8 cellular contexts compared by ENCODE assay signal in the genomic region with DNA sequence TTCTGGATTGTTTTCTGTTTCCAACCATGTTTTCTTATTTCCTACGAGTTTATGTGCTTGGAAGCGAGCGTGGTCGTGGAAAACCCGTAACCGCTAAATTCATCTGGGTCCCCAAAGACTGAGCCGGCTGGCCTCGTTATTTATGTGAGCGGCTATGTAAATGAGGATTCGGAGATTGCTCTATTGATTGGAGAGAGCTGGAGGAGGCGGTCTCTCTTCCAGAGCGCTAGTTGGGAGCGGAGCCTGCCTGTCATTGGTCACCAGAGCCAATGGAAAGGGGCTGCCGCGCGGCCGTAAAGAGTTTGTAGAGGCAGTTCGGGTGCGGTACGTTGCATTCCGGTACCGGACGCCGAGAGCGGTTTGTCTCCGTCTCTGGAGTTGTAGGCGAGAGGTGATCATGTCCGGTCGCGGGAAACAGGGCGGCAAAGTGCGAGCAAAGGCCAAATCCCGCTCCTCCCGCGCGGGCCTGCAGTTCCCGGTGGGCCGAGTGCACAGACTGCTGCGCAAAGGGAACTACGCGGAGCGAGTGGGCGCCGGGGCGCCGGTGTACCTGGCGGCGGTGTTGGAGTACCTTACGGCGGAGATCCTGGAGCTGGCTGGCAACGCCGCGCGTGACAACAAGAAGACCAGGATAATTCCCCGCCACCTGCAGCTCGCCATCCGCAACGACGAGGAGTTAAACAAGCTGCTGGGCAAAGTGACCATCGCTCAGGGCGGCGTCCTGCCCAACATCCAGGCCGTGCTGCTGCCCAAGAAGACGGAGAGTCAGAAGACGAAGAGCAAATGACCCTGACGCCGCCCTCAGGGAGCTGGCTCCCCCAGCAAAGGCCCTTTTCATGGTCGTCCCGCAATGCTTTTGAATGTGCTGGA. TPM values are rescaled to one million over a fixed set of nuclear protein-coding genes. Genes with fewer than 3 reads are reported as not detected.
A peak's percentile ranks its signal among the peaks of the same experiment; 100 is the strongest.
DNase-seq lines count a peak whose midpoint lies in the region; ATAC-seq and TF ChIP-seq lines count a peak whose summit lies in the region.

No MANE protein-coding gene starts in this region.

- peak overlapping the region; percentile 89 for H3K27ac ChIP-seq in PC-9
- H3K27ac ChIP-seq in naive thymus-derived CD4-positive, alpha-beta T cell (ENCODE audit: low read depth, low read length) = peak overlapping the region; percentile 87

- H3K27ac Mint-ChIP-seq in activated T-helper 2 cell treated with anti-CD3 and anti-CD28 coated beads, Interferon-gamma antibody, Interleukin-2, Interleukin-4, amounts not matched to agents 10 μg/mL and 5 μg/mL and 100 μg/mL, durations not matched to agents 14 hours and 24 hours and 36 hours = peak overlapping the region; percentile 98
- H3K27ac Mint-ChIP-seq in naive thymus-derived CD4-positive, alpha-beta T cell = peak overlapping the region; percentile 96 to 100 (median 99)
- H3K27ac Mint-ChIP-seq in stimulated activated effector memory CD8-positive, alpha-beta T cell treated with anti-CD3 and anti-CD28 coated beads, Interleukin-12 subunit alpha, Interleukin-12 subunit beta, amount 100 ng/mL, for 72 hours = peak overlapping the region; percentile 99

- H3K9me3 ChIP-seq in PC-9 (ENCODE audit: insufficient read depth, low read depth) = no peaks in the 10 kb centered on the region
- H3K9me3 ChIP-seq in naive thymus-derived CD4-positive, alpha-beta T cell (ENCODE audit: control insufficient read depth in 2 of 3, low read length in 3 of 3) = no peaks in the 10 kb centered on the region

- peak overlapping the region; percentile 83 for H2AFZ ChIP-seq in PC-9

- CTCF ChIA-PET in PC-9 (lab: Charles Lee) = interaction anchor here (0.6 to 1.3 kb wide), 3 partner anchors 30 to 516 kb away, joined by 4 to 5 read pairs (median 4); a partner anchor contains a TSS
- CTCF ChIA-PET in naive thymus-derived CD4-positive, alpha-beta T cell (lab: Charles Lee) = interaction anchor here (1.0 to 2.4 kb wide), 3 partner anchors 10 to 73 kb away, joined by 4 to 8 read pairs (median 6); no protein-coding TSS in a partner anchor

- H3K4me1 ChIP-seq in PC-9 (replicated peaks; ENCODE audit: insufficient read depth) = peaks cover 42% of the 10 kb centered on the region
- peaks cover 11 to 14% of the 10 kb centered on the region in 2 donors for H3K4me1 ChIP-seq in naive thymus-derived CD4-positive, alpha-beta T cell (ENCODE audit: control insufficient read depth in 2 of 2, insufficient read depth in 2 of 2, low read length in 2 of 2)

- BruUV-seq in PC-9 (replicated peaks; lab: Mats Ljungman, UMichigan) = TSS peak; percentile 76

- peaks cover 12% of the 10 kb centered on the region for H3K36me3 Mint-ChIP-seq in activated T-helper 2 cell treated with anti-CD3 and anti-CD28 coated beads, Interferon-gamma antibody, Interleukin-2, Interleukin-4, amounts not matched to agents 10 μg/mL and 5 μg/mL and 100 μg/mL, durations not matched to agents 14 hours and 24 hours and 36 hours (ENCODE audit: low read depth)
- H3K36me3 Mint-ChIP-seq in naive thymus-derived CD4-positive, alpha-beta T cell = peaks cover 0 to 10% (median 0%) of the 10 kb centered on the region in 5 donors
- peaks cover 52% of the 10 kb centered on the region for H3K36me3 Mint-ChIP-seq in stimulated activated effector memory CD8-positive, alpha-beta T cell treated with anti-CD3 and anti-CD28 coated beads, Interleukin-12 subunit alpha, Interleukin-12 subunit beta, amount 100 ng/mL, for 72 hours

- peak overlapping the region; percentile 98 for H3K4me3 Mint-ChIP-seq in activated T-helper 2 cell treated with anti-CD3 and anti-CD28 coated beads, Interferon-gamma antibody, Interleukin-2, Interleukin-4, amounts not matched to agents 10 μg/mL and 5 μg/mL and 100 μg/mL, durations not matched to agents 14 hours and 24 hours and 36 hours (ENCODE audit: low read depth)
- H3K4me3 Mint-ChIP-seq in naive thymus-derived CD4-positive, alpha-beta T cell = peak overlapping the region; percentile 94 to 100 (median 100)
- peak overlapping the region; percentile 100 for H3K4me3 Mint-ChIP-seq in stimulated activated effector memory CD8-positive, alpha-beta T cell treated with anti-CD3 and anti-CD28 coated beads, Interleukin-12 subunit alpha, Interleukin-12 subunit beta, amount 100 ng/mL, for 72 hours

- H3K4me3 ChIP-seq in PC-9 = peak overlapping the region; percentile 91
- peak overlapping the region; percentile 79 for H3K4me3 ChIP-seq in naive thymus-derived CD4-positive, alpha-beta T cell (ENCODE audit: low read length)

- no peaks in the 10 kb centered on the region for H3K27me3 ChIP-seq in PC-9 (ENCODE audit: insufficient read depth, low read depth)
- H3K27me3 ChIP-seq in naive thymus-derived CD4-positive, alpha-beta T cell (ENCODE audit: control insufficient read depth in 2 of 2, insufficient read depth in 2 of 2, low read length in 2 of 2) = no peaks in the 10 kb centered on the region

- H3K4me2 ChIP-seq in PC-9 = peak overlapping the region; percentile 88

- no peaks in the 10 kb centered on the region for H3K9me3 Mint-ChIP-seq in activated T-helper 2 cell treated with anti-CD3 and anti-CD28 coated beads, Interferon-gamma antibody, Interleukin-2, Interleukin-4, amounts not matched to agents 10 μg/mL and 5 μg/mL and 100 μg/mL, durations not matched to agents 14 hours and 24 hours and 36 hours
- H3K9me3 Mint-ChIP-seq in naive thymus-derived CD4-positive, alpha-beta T cell = peaks cover 0 to 18% (median 0%) of the 10 kb centered on the region in 11 donors
- no peaks in the 10 kb centered on the region for H3K9me3 Mint-ChIP-seq in stimulated activated effector memory CD8-positive, alpha-beta T cell treated with anti-CD3 and anti-CD28 coated beads, Interleukin-12 subunit alpha, Interleukin-12 subunit beta, amount 100 ng/mL, for 72 hours

- DNase-seq in NCI-H146 (lab: John Stamatoyannopoulos, UW) (peak; percentile 63), NCI-H146 treated with DMSO at 0.1 percent for 48 hours (lab: John Stamatoyannopoulos, UW; ENCODE audit: unreplicated experiment) (no peak), PC-9 (peak; percentile 84 to 97), fibroblast of peridontal ligament (ENCODE audit: extremely low read depth) (peak; percentile 95)
- peak; percentile 93 for DNase-seq in activated T-helper 2 cell treated with anti-CD3 and anti-CD28 coated beads, Interferon-gamma antibody, Interleukin-2, Interleukin-4, amounts not matched to agents 10 μg/mL and 5 μg/mL and 100 μg/mL, durations not matched to agents 14 hours and 24 hours and 36 hours (ENCODE audit: low spot score)
- DNase-seq in naive thymus-derived CD4-positive, alpha-beta T cell = peak; percentile 68 to 93 (median 90)
- DNase-seq in stimulated activated effector memory CD8-positive, alpha-beta T cell treated with anti-CD3 and anti-CD28 coated beads, Interleukin-12 subunit alpha, Interleukin-12 subunit beta, amount 100 ng/mL, for 72 hours (ENCODE audit: low spot score in 2 of 2) = peak; percentile 69 to 90

- H3F3A ChIP-seq in PC-9 (ENCODE audit: insufficient read depth, low read depth) = peaks cover 43% of the 10 kb centered on the region

- intact Hi-C loops in PC-9 (cut with micrococcal nuclease; ENCODE audit: unreplicated experiment) = loop anchor here (1.0 to 10.0 kb wide), 7 partner anchors 29 to 1110 kb away; a partner anchor contains a TSS
- intact Hi-C loops in activated T-helper 2 cell treated with anti-CD3 and anti-CD28 coated beads, Interferon-gamma antibody, Interleukin-2, Interleukin-4, amounts not matched to agents 10 μg/mL and 5 μg/mL and 100 μg/mL, durations not matched to agents 14 hours and 24 hours and 36 hours (cut with micrococcal nuclease) = loop anchor here (1.0 to 5.0 kb wide), 7 partner anchors 29 to 1672 kb away; a partner anchor contains a TSS
- intact Hi-C loops in naive thymus-derived CD4-positive, alpha-beta T cell (cut with micrococcal nuclease) = loop anchor here (1.0 to 10.0 kb wide), 13 partner anchors 29 to 1960 kb away; a partner anchor contains a TSS

- no peaks in the 10 kb centered on the region for H3K9me2 ChIP-seq in PC-9 (ENCODE audit: insufficient read depth)

- no peaks in the 10 kb centered on the region for H3K36me3 ChIP-seq in PC-9 (ENCODE audit: low read depth)
- peaks cover 0 to 13% (median 0%) of the 10 kb centered on the region in 3 experiments for H3K36me3 ChIP-seq in naive thymus-derived CD4-positive, alpha-beta T cell (ENCODE audit: control insufficient read depth in 2 of 3, insufficient read depth in 3 of 3, low read length in 3 of 3)

- H3K79me2 ChIP-seq in PC-9 (ENCODE audit: low read depth) = peaks cover 48% of the 10 kb centered on the region

- no peaks in the 10 kb centered on the region for H3K27me3 Mint-ChIP-seq in activated T-helper 2 cell treated with anti-CD3 and anti-CD28 coated beads, Interferon-gamma antibody, Interleukin-2, Interleukin-4, amounts not matched to agents 10 μg/mL and 5 μg/mL and 100 μg/mL, durations not matched to agents 14 hours and 24 hours and 36 hours (ENCODE audit: low read depth)
- H3K27me3 Mint-ChIP-seq in naive thymus-derived CD4-positive, alpha-beta T cell = peaks cover 0 to 6% (median 0%) of the 10 kb centered on the region in 5 donors

- POLR2A ChIA-PET in PC-9 (lab: Charles Lee; ENCODE audit: unreplicated experiment) = interaction anchor here (0.6 to 1.2 kb wide), 5 partner anchors 63 to 1974 kb away, joined by 3 to 16 read pairs (median 3); no protein-coding TSS in a partner anchor
- POLR2A ChIA-PET in naive thymus-derived CD4-positive, alpha-beta T cell (lab: Charles Lee) = interaction anchor here (0.9 to 10.2 kb wide), 21 partner anchors 8 to 789 kb away, joined by 3 to 316 read pairs (median 6); a partner anchor contains a TSS

- H3K4me1 Mint-ChIP-seq in activated T-helper 2 cell treated with anti-CD3 and anti-CD28 coated beads, Interferon-gamma antibody, Interleukin-2, Interleukin-4, amounts not matched to agents 10 μg/mL and 5 μg/mL and 100 μg/mL, durations not matched to agents 14 hours and 24 hours and 36 hours (ENCODE audit: low read depth) = peaks cover 45% of the 10 kb centered on the region
- peaks cover 20 to 61% (median 47%) of the 10 kb centered on the region in 7 donors for H3K4me1 Mint-ChIP-seq in naive thymus-derived CD4-positive, alpha-beta T cell
- H3K4me1 Mint-ChIP-seq in stimulated activated effector memory CD8-positive, alpha-beta T cell treated with anti-CD3 and anti-CD28 coated beads, Interleukin-12 subunit alpha, Interleukin-12 subunit beta, amount 100 ng/mL, for 72 hours = peaks cover 43% of the 10 kb centered on the region

- 0 out of 2 replicates have a peak, but pooled peaks have one; percentile 8 for TF ChIP-seq CTCF in PC-9 (conservative IDR thresholded peaks at IDR 0.05)

- peak; percentile 60 for ATAC-seq in HG03097 (IDR thresholded peaks at IDR 0.05; ENCODE audit: low FRiP score, unreplicated experiment)
- ATAC-seq in naive thymus-derived CD4-positive, alpha-beta T cell = peak; percentile 71
- ATAC-seq in stimulated activated effector memory CD8-positive, alpha-beta T cell treated with anti-CD3 and anti-CD28 coated beads, Interleukin-12 subunit alpha, Interleukin-12 subunit beta, amount 100 ng/mL, for 72 hours = peak; percentile 79

- no peaks in the 10 kb centered on the region for H4K20me1 ChIP-seq in PC-9 (ENCODE audit: insufficient read depth)

RNA-seq across cellular contexts. Expression of a gene that starts 29.0 kb away (rescaled TPM):
- 65.8 and 124 TPM in 2 replicates for total RNA-seq in PC-9 (2021)
- 128 and 134 TPM in 2 replicates for total RNA-seq in activated T-helper 2 cell treated with anti-CD3 and anti-CD28 coated beads, Interferon-gamma antibody, Interleukin-2, Interleukin-4, amounts not matched to agents 10 μg/mL and 5 μg/mL and 100 μg/mL, durations not matched to agents 14 hours and 24 hours and 36 hours
- total RNA-seq in naive thymus-derived CD4-positive, alpha-beta T cell = 100 to 1,000 TPM in 2 of 5 experiments, 10 to 100 TPM in 3; 77.9 to 129 (median 90.4) TPM
- polyA plus RNA-seq in naive thymus-derived CD4-positive, alpha-beta T cell = 10 to 100 TPM; 58.5 to 61.2 TPM

RNA-seq across cellular contexts. Expression of a gene that starts 29.2 kb away (rescaled TPM):
- 3.3 and 4.0 TPM in 2 replicates for total RNA-seq in PC-9 (2021)
- 2.2 and 2.8 TPM in 2 replicates for total RNA-seq in activated T-helper 2 cell treated with anti-CD3 and anti-CD28 coated beads, Interferon-gamma antibody, Interleukin-2, Interleukin-4, amounts not matched to agents 10 μg/mL and 5 μg/mL and 100 μg/mL, durations not matched to agents 14 hours and 24 hours and 36 hours
- total RNA-seq in naive thymus-derived CD4-positive, alpha-beta T cell = 1 to 10 TPM in 2 of 5 experiments, under 1 TPM in 2, not detected in 1; 0.22 to 1.7 (median 1.2) TPM
- 1 to 10 TPM in 1 of 2 donors, under 1 TPM in 1; 0.86 to 1.5 TPM for polyA plus RNA-seq in naive thymus-derived CD4-positive, alpha-beta T cell

RNA-seq across cellular contexts. Expression of a gene that starts 39.7 kb away (rescaled TPM):
- not detected in 2 replicates for total RNA-seq in PC-9 (2021)
- not detected in 2 replicates for total RNA-seq in activated T-helper 2 cell treated with anti-CD3 and anti-CD28 coated beads, Interferon-gamma antibody, Interleukin-2, Interleukin-4, amounts not matched to agents 10 μg/mL and 5 μg/mL and 100 μg/mL, durations not matched to agents 14 hours and 24 hours and 36 hours
- not detected for total RNA-seq in naive thymus-derived CD4-positive, alpha-beta T cell
- polyA plus RNA-seq in naive thymus-derived CD4-positive, alpha-beta T cell = not detected
